10 cellular contexts compared by ENCODE assay signal in genomic region chr17:72661093-72661944, GRCh38.
DNase-seq lines count a peak whose midpoint lies in the region; ATAC-seq and TF ChIP-seq lines count a peak whose summit lies in the region.
"Had no signal": no experiment of that assay in that cellular context is flagged by ENCODE, and none has a peak within 500 bp of the region (broad histone marks: within the 10 kb centered on the region; RNA-seq: fewer than 3 reads in every experiment).

No MANE protein-coding gene starts in this region.

- H3K27ac Mint-ChIP-seq in endothelial cell (ENCODE audit: unreplicated experiment) (no peak overlapping the region), progenitor cell of endocrine pancreas (peak overlapping the region; percentile 96)
- no peak overlapping the region for H3K27ac Mint-ChIP-seq in CD4-positive, alpha-beta T cell

- CTCF ChIA-PET in CD4-positive, alpha-beta T cell (lab: Charles Lee): no interaction called here

- in situ Hi-C loops in GM13977 (cut with MboI; ENCODE audit: low pct_unique_long_range_greater_than_20kb, low sequenced_read_pairs, unreplicated experiment): no loop called here

- no peaks in the 10 kb centered on the region for H3K4me1 Mint-ChIP-seq in endothelial cell (ENCODE audit: unreplicated experiment)
- peaks cover 18% of the 10 kb centered on the region for H3K4me1 Mint-ChIP-seq in progenitor cell of endocrine pancreas (ENCODE audit: low read depth)
- no peaks in the 10 kb centered on the region for H3K4me1 Mint-ChIP-seq in CD4-positive, alpha-beta T cell (ENCODE audit: low read depth)

- H3K9me3 ChIP-seq in CD4-positive, alpha-beta T cell (ENCODE audit: control insufficient read depth, low read length): no peaks in the 10 kb centered on the region

- no peak for DNase-seq in GM13977 (ENCODE audit: low spot score)
- peak; percentile 22 for DNase-seq in NCI-H2171 (lab: John Stamatoyannopoulos, UW)
- no peak for DNase-seq in endothelial cell (ENCODE audit: low spot score)
- DNase-seq in progenitor cell of endocrine pancreas (ENCODE audit: low spot score, unreplicated experiment): no peak
- no peak for DNase-seq in CD4-positive, alpha-beta T cell
- no peak for DNase-seq in erythroblast (lab: John Stamatoyannopoulos, UW)
- no peak for DNase-seq in NCI-H446 (lab: John Stamatoyannopoulos, UW)
- DNase-seq: NCI-H1930; stimulated activated CD4-positive, alpha-beta T cell treated with anti-CD3 and anti-CD28 coated beads, Interleukin-15, amount 100 ng/mL, for 24 hours had no signal

- H3K9me3 Mint-ChIP-seq in endothelial cell (ENCODE audit: unreplicated experiment) (no peaks in the 10 kb centered on the region), progenitor cell of endocrine pancreas (ENCODE audit: low read depth) (peaks cover 4% of the 10 kb centered on the region)
- H3K9me3 Mint-ChIP-seq in CD4-positive, alpha-beta T cell: no peaks in the 10 kb centered on the region

- no peaks in the 10 kb centered on the region for H3K36me3 Mint-ChIP-seq in endothelial cell (ENCODE audit: low read depth, unreplicated experiment)
- peaks cover 1% of the 10 kb centered on the region for H3K36me3 Mint-ChIP-seq in progenitor cell of endocrine pancreas (ENCODE audit: insufficient read depth)
- H3K36me3 Mint-ChIP-seq in CD4-positive, alpha-beta T cell (ENCODE audit: low read depth): no peaks in the 10 kb centered on the region

- TF ChIP-seq CTCF in GM13977 (IDR thresholded peaks at IDR 0.05; ENCODE audit: extremely low read depth, insufficient read depth, missing control alignments) (peak; percentile 9), endothelial cell (IDR thresholded peaks at IDR 0.05; ENCODE audit: unreplicated experiment) (peak; percentile 33), progenitor cell of endocrine pancreas (IDR thresholded peaks at IDR 0.05; ENCODE audit: unreplicated experiment) (peak; percentile 58)
- no peak for TF ChIP-seq CTCF in CD4-positive, alpha-beta T cell (IDR thresholded peaks at IDR 0.05)

- H3K4me3 Mint-ChIP-seq in endothelial cell (ENCODE audit: unreplicated experiment) (no peak overlapping the region), progenitor cell of endocrine pancreas (ENCODE audit: low read depth) (peak overlapping the region; percentile 19)
- no peak overlapping the region for H3K4me3 Mint-ChIP-seq in CD4-positive, alpha-beta T cell

- no peak for ATAC-seq in CD4-positive, alpha-beta T cell (ENCODE audit: poor library complexity)
- ATAC-seq in HG03378 (IDR thresholded peaks at IDR 0.05; ENCODE audit: unreplicated experiment): no peak

- intact Hi-C loops in CD4-positive, alpha-beta T cell (cut with DNase I, micrococcal nuclease): no loop called here

- H3K27ac ChIP-seq in CD4-positive, alpha-beta T cell (ENCODE audit: low read depth, low read length): no peak overlapping the region

- peaks cover 5% of the 10 kb centered on the region for H3K27me3 Mint-ChIP-seq in endothelial cell (ENCODE audit: unreplicated experiment)
- H3K27me3 Mint-ChIP-seq in progenitor cell of endocrine pancreas: peaks cover 9% of the 10 kb centered on the region
- H3K27me3 Mint-ChIP-seq in CD4-positive, alpha-beta T cell: no peaks in the 10 kb centered on the region

- H3K27me3 ChIP-seq in CD4-positive, alpha-beta T cell (ENCODE audit: control insufficient read depth, insufficient read depth, low read length): no peaks in the 10 kb centered on the region

- POLR2A ChIA-PET in CD4-positive, alpha-beta T cell (lab: Charles Lee): no interaction called here

- TF ChIP-seq POLR2A in erythroblast (IDR thresholded peaks at IDR 0.05; ENCODE audit: low read length): no peak
